ENCODE assay signal across 35 cellular contexts in genomic region chr2:233944722-233945121, GRCh38. TPM values are rescaled to one million over a fixed set of nuclear protein-coding genes. Genes with fewer than 3 reads are reported as not detected.
"Had no signal": no experiment of that assay in that cellular context is flagged by ENCODE, and none has a peak within 500 bp of the region (broad histone marks: within the 10 kb centered on the region; RNA-seq: fewer than 3 reads in every experiment).

No MANE protein-coding gene starts in this region.

- H3K36me3 ChIP-seq: MG63 had no signal

- H3K27ac ChIP-seq: KMS-11 had no signal

- H3K9ac ChIP-seq: KMS-11 had no signal

- DNase-seq: Karpas-422, Kasumi-1, MG63, MM.1S, MV-4-11, NCI-H1092, NCI-H1092 treated with DMSO at 0.1 percent for 48 hours, NCI-H1105, NCI-H1417, NCI-H1417 treated with DMSO at 0.1 percent for 48 hours, NCI-H1436 treated with DMSO at 0.1 percent for 48 hours, NCI-H146, NCI-H1694, NCI-H1694 treated with DMSO at 0.1 percent for 48 hours, NCI-H187, NCI-H187 treated with DMSO at 0.1 percent for 48 hours, NCI-H1930, NCI-H2029, NCI-H2029 treated with DMSO at 0.1 percent for 48 hours, NCI-H2081, NCI-H2081 treated with DMSO at 0.1 percent for 48 hours, NCI-H2107, NCI-H2171, NCI-H2171 treated with DMSO at 0.1 percent for 48 hours, NCI-H2227 treated with DMSO at 0.1 percent for 48 hours, NCI-H226, NCI-H345, NCI-H446, NCI-H446 treated with DMSO at 0.1 percent for 48 hours, NCI-H510A, NCI-H510A treated with DMSO at 0.1 percent for 48 hours, NCI-H524 had no signal

- H3K4me2 ChIP-seq: KMS-11 had no signal

- H3K4me3 ChIP-seq: MG63 had no signal

RNA-seq across cellular contexts. Expression of gene TRPM8, which starts 27.5 kb away (rescaled TPM):
- total RNA-seq: MCF 10A, NCI-H460 had no signal
